ENCODE assay signal across 19 cellular contexts in genomic region chr1:109981128-109981379, GRCh38. TPM values are rescaled to one million over a fixed set of nuclear protein-coding genes. Genes with fewer than 3 reads are reported as not detected.
A peak's percentile ranks its signal among the peaks of the same experiment; 100 is the strongest.
DNase-seq lines count a peak whose midpoint lies in the region; ATAC-seq and TF ChIP-seq lines count a peak whose summit lies in the region.
"Had no signal": no experiment of that assay in that cellular context is flagged by ENCODE, and none has a peak within 500 bp of the region (broad histone marks: within the 10 kb centered on the region; RNA-seq: fewer than 3 reads in every experiment).

No MANE protein-coding gene starts in this region.

- no TSS peak for BruUV-seq in PC-9 (replicated peaks; lab: Mats Ljungman, UMichigan)

- no peak overlapping the region for H2BK120ac ChIP-seq in neuronal stem cell (ENCODE audit: low read depth, low read length)

- peak overlapping the region; percentile 25 for H2BK15ac ChIP-seq in neuronal stem cell (ENCODE audit: low read length)

- ATAC-seq in T-cell (replicated peaks in 1 of 4) = no peak
- ATAC-seq in stimulated activated naive CD8-positive, alpha-beta T cell treated with anti-CD3 and anti-CD28 coated beads, Interleukin-15, amount 100 ng/mL, for 72 hours = no peak
- ATAC-seq in SK-N-SH treated with all-trans-retinoic acid at 6 μM for 48 hours = no peak
- ATAC-seq in HG02870 (IDR thresholded peaks at IDR 0.05; ENCODE audit: unreplicated experiment) = no peak

- H3K4ac ChIP-seq in neuronal stem cell (ENCODE audit: low read length) = no peak overlapping the region

- H3K79me2 ChIP-seq in PC-9 (ENCODE audit: low read depth) = peaks cover 15% of the 10 kb centered on the region

- H3K4me3 ChIP-seq in PC-9 (no peak overlapping the region), adipocyte (ENCODE audit: low read length) (no peak overlapping the region), neuronal stem cell (ENCODE audit: low read length in 2 of 2) (no peak overlapping the region)
- H3K4me3 ChIP-seq: GM23338, Peyer's patch had no signal

- no peak overlapping the region for H3K18ac ChIP-seq in neuronal stem cell (ENCODE audit: low read length)

- H3K9me3 Mint-ChIP-seq in T-cell = no peaks in the 10 kb centered on the region
- H3K9me3 Mint-ChIP-seq in stimulated activated naive CD8-positive, alpha-beta T cell treated with anti-CD3 and anti-CD28 coated beads, Interleukin-15, amount 100 ng/mL, for 72 hours = no peaks in the 10 kb centered on the region
- H3K9me3 Mint-ChIP-seq: GM23338 had no signal

- TF ChIP-seq CTCF in PC-9 (conservative IDR thresholded peaks at IDR 0.05) = no peak

- H2BK5ac ChIP-seq in neuronal stem cell (ENCODE audit: low read length) = no peak overlapping the region

- no peaks in the 10 kb centered on the region for H3K9me2 ChIP-seq in PC-9 (ENCODE audit: insufficient read depth)

- CTCF ChIA-PET in PC-9 (lab: Charles Lee) = interaction anchor here (0.8 to 2.1 kb wide), 5 partner anchors 21 to 204 kb away, joined by 3 to 9 read pairs (median 7); no protein-coding TSS in a partner anchor
- CTCF ChIA-PET in T-cell (lab: Charles Lee) = interaction anchor here (1.3 to 10.6 kb wide), 3 partner anchors 189 to 205 kb away, joined by 4 to 254 read pairs (median 163); no protein-coding TSS in a partner anchor

- WGBS in neuronal stem cell (ENCODE audit: extremely low coverage in 2 of 2, insufficient read length in 2 of 2, insufficient replicate concordance in 1 of 2), 2 donors = no CpG with 5 or more reads among the region's 3 CpGs

- no peak overlapping the region for H3K4me3 Mint-ChIP-seq in T-cell
- H3K4me3 Mint-ChIP-seq in stimulated activated naive CD8-positive, alpha-beta T cell treated with anti-CD3 and anti-CD28 coated beads, Interleukin-15, amount 100 ng/mL, for 72 hours = no peak overlapping the region
- H3K4me3 Mint-ChIP-seq: GM23338 had no signal

- intact Hi-C loops in PC-9 (cut with micrococcal nuclease; ENCODE audit: unreplicated experiment) = no loop called here

- peaks cover 88% of the 10 kb centered on the region for H3K4me1 ChIP-seq in PC-9 (replicated peaks; ENCODE audit: insufficient read depth)
- peaks cover 83% of the 10 kb centered on the region for H3K4me1 ChIP-seq in adipocyte (ENCODE audit: control insufficient read depth, insufficient read depth, low read length)
- peaks cover 6 to 9% of the 10 kb centered on the region in 2 donors for H3K4me1 ChIP-seq in neuronal stem cell (ENCODE audit: control insufficient read depth in 2 of 2, insufficient read depth in 1 of 2, low read depth in 1 of 2, low read length in 2 of 2)

- H3K23ac ChIP-seq in neuronal stem cell (ENCODE audit: low read depth, low read length, poor library complexity) = peak overlapping the region; percentile 44

- peaks cover 5% of the 10 kb centered on the region for H3K79me1 ChIP-seq in neuronal stem cell (ENCODE audit: low read depth, low read length)

- H3K4me1 Mint-ChIP-seq in T-cell = peaks cover 9 to 14% (median 11%) of the 10 kb centered on the region in 3 donors
- peaks cover 13% of the 10 kb centered on the region for H3K4me1 Mint-ChIP-seq in stimulated activated naive CD8-positive, alpha-beta T cell treated with anti-CD3 and anti-CD28 coated beads, Interleukin-15, amount 100 ng/mL, for 72 hours

- H3K27me3 ChIP-seq in PC-9 (ENCODE audit: insufficient read depth, low read depth) (no peaks in the 10 kb centered on the region), adipocyte (replicated peaks; ENCODE audit: control insufficient read depth, insufficient read depth, low read length) (no peaks in the 10 kb centered on the region), neuronal stem cell (ENCODE audit: control insufficient read depth in 3 of 3, insufficient read depth in 3 of 3, low read depth in 1 of 3, low read length in 3 of 3) (peaks cover 0 to 3% (median 0%) of the 10 kb centered on the region in 3 experiments)
- H3K27me3 ChIP-seq: Peyer's patch had no signal

- H3K27ac ChIP-seq in PC-9 = peak overlapping the region; percentile 84
- H3K27ac ChIP-seq in neuronal stem cell (replicated peaks; ENCODE audit: low read length) = no peak overlapping the region
- H3K27ac ChIP-seq: HL-60 had no signal

- H3K9me3 ChIP-seq in PC-9 (ENCODE audit: insufficient read depth, low read depth) (0 out of 2 replicates have a peak, but pooled peaks cover 12% of the 10 kb centered on the region), adipocyte (ENCODE audit: control insufficient read depth, low read length) (no peaks in the 10 kb centered on the region), neuronal stem cell (replicated peaks in 1 of 2; ENCODE audit: control insufficient read depth in 2 of 2, insufficient read depth in 1 of 2, low read depth in 1 of 2, low read length in 2 of 2) (no peaks in the 10 kb centered on the region)

- DNase-seq in PC-9 (no peak), adipocyte (ENCODE audit: low read depth) (no peak), neuronal stem cell (ENCODE audit: low spot score) (no peak), T-cell (no peak)
- DNase-seq in stimulated activated naive CD8-positive, alpha-beta T cell treated with anti-CD3 and anti-CD28 coated beads, Interleukin-15, amount 100 ng/mL, for 72 hours = no peak
- DNase-seq: GF-D8, HCEC 1CT, NCI-H1092, NCI-H1417 treated with DMSO at 0.1 percent for 48 hours, NCI-H1694 treated with DMSO at 0.1 percent for 48 hours, NCI-H2081, NCI-H2227 treated with DMSO at 0.1 percent for 48 hours, NCI-H526 treated with DMSO at 0.1 percent for 48 hours, SHP77 treated with DMSO at 0.1 percent for 48 hours had no signal

- H4K91ac ChIP-seq in neuronal stem cell (ENCODE audit: low read depth, low read length, poor library complexity) = no peak overlapping the region

- H3K36me3 Mint-ChIP-seq in T-cell = no peaks in the 10 kb centered on the region

- peaks cover 5% of the 10 kb centered on the region; the same call in 1 of the 2 replicates for H4K20me1 ChIP-seq in PC-9 (ENCODE audit: insufficient read depth)

- peak overlapping the region; percentile 83 for H2AK5ac ChIP-seq in neuronal stem cell (ENCODE audit: low read depth, low read length)

- H3K27ac Mint-ChIP-seq in T-cell = no peak overlapping the region
- H3K27ac Mint-ChIP-seq in stimulated activated naive CD8-positive, alpha-beta T cell treated with anti-CD3 and anti-CD28 coated beads, Interleukin-15, amount 100 ng/mL, for 72 hours = no peak overlapping the region
- H3K27ac Mint-ChIP-seq: GM23338 had no signal

- H3K36me3 ChIP-seq in PC-9 (ENCODE audit: low read depth) (no peaks in the 10 kb centered on the region; the same call in 1 of the 2 replicates), adipocyte (ENCODE audit: control insufficient read depth, insufficient read depth, low read length, severe bottlenecking) (no peaks in the 10 kb centered on the region), neuronal stem cell (replicated peaks in 1 of 2; ENCODE audit: control insufficient read depth in 2 of 2, insufficient read depth in 2 of 2, low read length in 2 of 2) (no peaks in the 10 kb centered on the region)
- H3K36me3 ChIP-seq: Peyer's patch had no signal

- H3K14ac ChIP-seq in neuronal stem cell (ENCODE audit: low read length) = no peak overlapping the region

- H3K9ac ChIP-seq in adipocyte (ENCODE audit: low read length) (peak overlapping the region; percentile 80), neuronal stem cell (ENCODE audit: low read depth, low read length, poor library complexity) (no peak overlapping the region)

- H3F3A ChIP-seq in PC-9 (ENCODE audit: insufficient read depth, low read depth) = peaks cover 44% of the 10 kb centered on the region

- H2BK12ac ChIP-seq in neuronal stem cell (ENCODE audit: low read length) = peak overlapping the region; percentile 24

- POLR2A ChIA-PET in PC-9 (lab: Charles Lee; ENCODE audit: unreplicated experiment) = interaction anchor here (1.0 kb wide), 1 partner anchor 200 kb away, joined by 10 read pairs; no protein-coding TSS in a partner anchor
- POLR2A ChIA-PET in T-cell (lab: Charles Lee) = no interaction called here

- peak overlapping the region; percentile 52 for H3K4me2 ChIP-seq in PC-9
- no peak overlapping the region for H3K4me2 ChIP-seq in neuronal stem cell (ENCODE audit: insufficient read depth, low read length, poor library complexity, severe bottlenecking)
- H3K4me2 ChIP-seq: GM23338 had no signal

- H3K27me3 Mint-ChIP-seq in T-cell = peaks cover 7 to 15% of the 10 kb centered on the region in 2 donors
- H3K27me3 Mint-ChIP-seq in stimulated activated naive CD8-positive, alpha-beta T cell treated with anti-CD3 and anti-CD28 coated beads, Interleukin-15, amount 100 ng/mL, for 72 hours = peaks cover 28% of the 10 kb centered on the region

- H2AFZ ChIP-seq in PC-9 (no peak overlapping the region), neuronal stem cell (ENCODE audit: low read length) (no peak overlapping the region)
- H2AFZ ChIP-seq: GM23338 had no signal

- no peak overlapping the region for H4K8ac ChIP-seq in neuronal stem cell (ENCODE audit: low read depth, low read length)

TF ChIP-seq in SK-N-SH treated with all-trans-retinoic acid at 6 μM for 48 hours, 23 proteins besides CTCF, POLR2A, EP300 and RAD21 (continues in another document):
- TF ChIP-seq TSHZ2 (CRISPR knock-in tag; IDR thresholded peaks at IDR 0.05) (no peak), TCF4 (CRISPR knock-in tag; IDR thresholded peaks at IDR 0.05; ENCODE audit: borderline replicate concordance) (no peak)

RNA-seq across cellular contexts. Expression of gene AHCYL1, which starts 3.5 kb away (rescaled TPM):
- total RNA-seq in PC-9 (2021) (143 and 147 TPM in 2 replicates), T-cell (10 to 100 TPM; 23.0 to 41.6 (median 38.9) TPM)
- polyA plus RNA-seq in neuronal stem cell (2013, experiment 1 of 2) = 93.0 TPM
- polyA plus RNA-seq in neuronal stem cell (2013, experiment 2 of 2) = 96.3 TPM

RNA-seq across cellular contexts. Expression of gene STRIP1, which starts 53.4 kb away (rescaled TPM):
- total RNA-seq in PC-9 (2021) = 32.1 and 36.5 TPM in 2 replicates
- 30.2 TPM for polyA plus RNA-seq in neuronal stem cell (2013, experiment 1 of 2)
- polyA plus RNA-seq in neuronal stem cell (2013, experiment 2 of 2) = 29.8 TPM
- total RNA-seq in T-cell = 10 to 100 TPM; 70.6 to 87.2 (median 73.3) TPM
